Comparison of ENCODE assay signal across 1 cellular context in the genomic region with DNA sequence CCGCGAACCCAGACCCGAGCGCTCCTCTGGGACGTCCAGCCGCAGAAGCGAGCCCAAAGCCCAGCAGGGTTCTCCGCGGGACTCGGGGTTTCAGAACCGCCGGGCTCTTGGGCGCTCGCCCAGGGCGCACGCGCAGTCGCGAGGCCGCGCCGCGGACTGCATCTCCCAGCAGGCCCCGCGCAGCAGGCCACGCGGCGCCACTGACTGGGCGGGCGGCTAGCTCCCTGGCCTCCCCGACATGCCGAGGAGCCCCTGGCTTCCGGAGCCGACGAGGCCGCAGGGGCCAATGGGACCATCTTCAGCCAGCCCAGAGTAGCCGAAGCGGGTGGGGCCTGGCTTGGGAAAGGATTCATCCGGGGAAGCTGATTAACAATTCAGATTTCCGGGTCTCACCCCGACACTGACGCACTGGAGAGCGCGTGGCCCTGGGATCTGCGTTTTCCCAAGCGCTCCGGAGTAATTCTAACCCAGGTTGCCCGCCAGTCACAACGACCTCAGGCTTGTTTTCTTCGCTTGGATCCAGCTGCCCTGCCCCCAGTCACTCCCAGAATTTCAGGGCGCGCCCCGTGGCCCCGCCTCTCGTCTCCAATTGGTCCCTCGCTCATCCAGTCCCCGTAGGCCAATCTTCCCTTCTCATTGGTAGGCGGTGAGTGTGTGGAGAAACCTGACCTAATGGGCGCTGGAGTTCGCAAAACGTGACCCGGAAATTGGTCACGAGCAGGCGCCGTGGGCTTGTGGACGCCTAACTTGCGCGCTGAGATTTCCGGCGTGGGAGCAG.
TF ChIP-seq lines count a peak whose summit lies in the region.

A gene (plus strand): TSS at position 745 of the 778 bp plus-strand sequence. CDS start 328 bp downstream, outside the sequence.

TF ChIP-seq in HepG2, 621 proteins besides CTCF, POLR2A, EP300 and RAD21 (continued from another document and continues in another):
- TF ChIP-seq, protein P1, sequence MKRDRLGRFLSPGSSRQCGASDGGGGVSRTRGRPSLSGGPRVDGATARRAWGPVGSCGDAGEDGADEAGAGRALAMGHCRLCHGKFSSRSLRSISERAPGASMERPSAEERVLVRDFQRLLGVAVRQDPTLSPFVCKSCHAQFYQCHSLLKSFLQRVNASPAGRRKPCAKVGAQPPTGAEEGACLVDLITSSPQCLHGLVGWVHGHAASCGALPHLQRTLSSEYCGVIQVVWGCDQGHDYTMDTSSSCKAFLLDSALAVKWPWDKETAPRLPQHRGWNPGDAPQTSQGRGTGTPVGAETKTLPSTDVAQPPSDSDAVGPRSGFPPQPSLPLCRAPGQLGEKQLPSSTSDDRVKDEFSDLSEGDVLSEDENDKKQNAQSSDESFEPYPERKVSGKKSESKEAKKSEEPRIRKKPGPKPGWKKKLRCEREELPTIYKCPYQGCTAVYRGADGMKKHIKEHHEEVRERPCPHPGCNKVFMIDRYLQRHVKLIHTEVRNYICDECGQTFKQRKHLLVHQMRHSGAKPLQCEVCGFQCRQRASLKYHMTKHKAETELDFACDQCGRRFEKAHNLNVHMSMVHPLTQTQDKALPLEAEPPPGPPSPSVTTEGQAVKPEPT (CRISPR knock-in tag; IDR thresholded peaks at IDR 0.05; ENCODE audit: low read depth) = peak; percentile 40; the same call in 1 of the 2 replicates
- TF ChIP-seq ZNF501 (CRISPR knock-in tag; IDR thresholded peaks at IDR 0.05) = peak; percentile 93
- peak; percentile 11; the same call in 1 of the 2 replicates for TF ChIP-seq ERF (CRISPR knock-in tag; IDR thresholded peaks at IDR 0.05)
- peak; percentile 40 for TF ChIP-seq MIXL1 (CRISPR knock-in tag; IDR thresholded peaks at IDR 0.05)
- TF ChIP-seq ZNF773 (CRISPR knock-in tag; IDR thresholded peaks at IDR 0.05; ENCODE audit: borderline replicate concordance) = 0 out of 2 replicates have a peak, but pooled peaks have one; percentile 66
- peak; percentile 85 for TF ChIP-seq SIN3B (IDR thresholded peaks at IDR 0.05; ENCODE audit: low read length)
- TF ChIP-seq AGO2 (optimal IDR thresholded peaks at IDR 0.05; ENCODE audit: low read depth, low read length) = peak; percentile 86
- no peak for TF ChIP-seq MIER2 (CRISPR knock-in tag; IDR thresholded peaks at IDR 0.05)
- peak; percentile 77 for TF ChIP-seq PHF8 (CRISPR knock-in tag; IDR thresholded peaks at IDR 0.05)
- 0 out of 2 replicates have a peak, but pooled peaks have one; percentile 5 for TF ChIP-seq STAT5B (CRISPR knock-in tag; IDR thresholded peaks at IDR 0.05)
- TF ChIP-seq RBFOX2 (IDR thresholded peaks at IDR 0.05; ENCODE audit: low read depth, low read length) = peak; percentile 98
- TF ChIP-seq, protein P2, sequence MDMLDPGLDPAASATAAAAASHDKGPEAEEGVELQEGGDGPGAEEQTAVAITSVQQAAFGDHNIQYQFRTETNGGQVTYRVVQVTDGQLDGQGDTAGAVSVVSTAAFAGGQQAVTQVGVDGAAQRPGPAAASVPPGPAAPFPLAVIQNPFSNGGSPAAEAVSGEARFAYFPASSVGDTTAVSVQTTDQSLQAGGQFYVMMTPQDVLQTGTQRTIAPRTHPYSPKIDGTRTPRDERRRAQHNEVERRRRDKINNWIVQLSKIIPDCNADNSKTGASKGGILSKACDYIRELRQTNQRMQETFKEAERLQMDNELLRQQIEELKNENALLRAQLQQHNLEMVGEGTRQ (IDR thresholded peaks at IDR 0.05; ENCODE audit: low read depth, low read length) = peak; percentile 83
- TF ChIP-seq, protein P2 (CRISPR knock-in tag; IDR thresholded peaks at IDR 0.05; ENCODE audit: borderline replicate concordance) = peak; percentile 87; the same call in 1 of the 2 replicates
- TF ChIP-seq ZSCAN25 (CRISPR knock-in tag; IDR thresholded peaks at IDR 0.05) = no peak
- no peak for TF ChIP-seq NCOA2 (CRISPR knock-in tag; IDR thresholded peaks at IDR 0.05)
- TF ChIP-seq, protein P3, sequence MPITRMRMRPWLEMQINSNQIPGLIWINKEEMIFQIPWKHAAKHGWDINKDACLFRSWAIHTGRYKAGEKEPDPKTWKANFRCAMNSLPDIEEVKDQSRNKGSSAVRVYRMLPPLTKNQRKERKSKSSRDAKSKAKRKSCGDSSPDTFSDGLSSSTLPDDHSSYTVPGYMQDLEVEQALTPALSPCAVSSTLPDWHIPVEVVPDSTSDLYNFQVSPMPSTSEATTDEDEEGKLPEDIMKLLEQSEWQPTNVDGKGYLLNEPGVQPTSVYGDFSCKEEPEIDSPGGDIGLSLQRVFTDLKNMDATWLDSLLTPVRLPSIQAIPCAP (CRISPR knock-in tag; IDR thresholded peaks at IDR 0.05; ENCODE audit: low read depth) = no peak
- TF ChIP-seq, protein P4, sequence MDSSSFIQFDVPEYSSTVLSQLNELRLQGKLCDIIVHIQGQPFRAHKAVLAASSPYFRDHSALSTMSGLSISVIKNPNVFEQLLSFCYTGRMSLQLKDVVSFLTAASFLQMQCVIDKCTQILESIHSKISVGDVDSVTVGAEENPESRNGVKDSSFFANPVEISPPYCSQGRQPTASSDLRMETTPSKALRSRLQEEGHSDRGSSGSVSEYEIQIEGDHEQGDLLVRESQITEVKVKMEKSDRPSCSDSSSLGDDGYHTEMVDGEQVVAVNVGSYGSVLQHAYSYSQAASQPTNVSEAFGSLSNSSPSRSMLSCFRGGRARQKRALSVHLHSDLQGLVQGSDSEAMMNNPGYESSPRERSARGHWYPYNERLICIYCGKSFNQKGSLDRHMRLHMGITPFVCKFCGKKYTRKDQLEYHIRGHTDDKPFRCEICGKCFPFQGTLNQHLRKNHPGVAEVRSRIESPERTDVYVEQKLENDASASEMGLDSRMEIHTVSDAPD (CRISPR knock-in tag; IDR thresholded peaks at IDR 0.05) = 0 out of 2 replicates have a peak, but pooled peaks have one; percentile 39
- TF ChIP-seq, protein P5, sequence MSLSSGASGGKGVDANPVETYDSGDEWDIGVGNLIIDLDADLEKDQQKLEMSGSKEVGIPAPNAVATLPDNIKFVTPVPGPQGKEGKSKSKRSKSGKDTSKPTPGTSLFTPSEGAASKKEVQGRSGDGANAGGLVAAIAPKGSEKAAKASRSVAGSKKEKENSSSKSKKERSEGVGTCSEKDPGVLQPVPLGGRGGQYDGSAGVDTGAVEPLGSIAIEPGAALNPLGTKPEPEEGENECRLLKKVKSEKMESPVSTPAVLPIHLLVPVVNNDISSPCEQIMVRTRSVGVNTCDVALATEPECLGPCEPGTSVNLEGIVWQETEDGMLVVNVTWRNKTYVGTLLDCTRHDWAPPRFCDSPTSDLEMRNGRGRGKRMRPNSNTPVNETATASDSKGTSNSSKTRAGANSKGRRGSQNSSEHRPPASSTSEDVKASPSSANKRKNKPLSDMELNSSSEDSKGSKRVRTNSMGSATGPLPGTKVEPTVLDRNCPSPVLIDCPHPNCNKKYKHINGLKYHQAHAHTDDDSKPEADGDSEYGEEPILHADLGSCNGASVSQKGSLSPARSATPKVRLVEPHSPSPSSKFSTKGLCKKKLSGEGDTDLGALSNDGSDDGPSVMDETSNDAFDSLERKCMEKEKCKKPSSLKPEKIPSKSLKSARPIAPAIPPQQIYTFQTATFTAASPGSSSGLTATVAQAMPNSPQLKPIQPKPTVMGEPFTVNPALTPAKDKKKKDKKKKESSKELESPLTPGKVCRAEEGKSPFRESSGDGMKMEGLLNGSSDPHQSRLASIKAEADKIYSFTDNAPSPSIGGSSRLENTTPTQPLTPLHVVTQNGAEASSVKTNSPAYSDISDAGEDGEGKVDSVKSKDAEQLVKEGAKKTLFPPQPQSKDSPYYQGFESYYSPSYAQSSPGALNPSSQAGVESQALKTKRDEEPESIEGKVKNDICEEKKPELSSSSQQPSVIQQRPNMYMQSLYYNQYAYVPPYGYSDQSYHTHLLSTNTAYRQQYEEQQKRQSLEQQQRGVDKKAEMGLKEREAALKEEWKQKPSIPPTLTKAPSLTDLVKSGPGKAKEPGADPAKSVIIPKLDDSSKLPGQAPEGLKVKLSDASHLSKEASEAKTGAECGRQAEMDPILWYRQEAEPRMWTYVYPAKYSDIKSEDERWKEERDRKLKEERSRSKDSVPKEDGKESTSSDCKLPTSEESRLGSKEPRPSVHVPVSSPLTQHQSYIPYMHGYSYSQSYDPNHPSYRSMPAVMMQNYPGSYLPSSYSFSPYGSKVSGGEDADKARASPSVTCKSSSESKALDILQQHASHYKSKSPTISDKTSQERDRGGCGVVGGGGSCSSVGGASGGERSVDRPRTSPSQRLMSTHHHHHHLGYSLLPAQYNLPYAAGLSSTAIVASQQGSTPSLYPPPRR (CRISPR knock-in tag; IDR thresholded peaks at IDR 0.05; ENCODE audit: borderline replicate concordance) = peak; percentile 28; the same call in 1 of the 2 replicates
- peak; percentile 12; the same call in 1 of the 2 replicates for TF ChIP-seq SP140L (CRISPR knock-in tag; IDR thresholded peaks at IDR 0.05; ENCODE audit: borderline replicate concordance)
- TF ChIP-seq RFXAP (CRISPR knock-in tag; IDR thresholded peaks at IDR 0.05; ENCODE audit: borderline replicate concordance) = peak; percentile 48; the same call in 1 of the 2 replicates
- TF ChIP-seq NRL (CRISPR knock-in tag; IDR thresholded peaks at IDR 0.05; ENCODE audit: borderline replicate concordance) = peak; percentile 35; the same call in 1 of the 2 replicates
- TF ChIP-seq, protein P6, sequence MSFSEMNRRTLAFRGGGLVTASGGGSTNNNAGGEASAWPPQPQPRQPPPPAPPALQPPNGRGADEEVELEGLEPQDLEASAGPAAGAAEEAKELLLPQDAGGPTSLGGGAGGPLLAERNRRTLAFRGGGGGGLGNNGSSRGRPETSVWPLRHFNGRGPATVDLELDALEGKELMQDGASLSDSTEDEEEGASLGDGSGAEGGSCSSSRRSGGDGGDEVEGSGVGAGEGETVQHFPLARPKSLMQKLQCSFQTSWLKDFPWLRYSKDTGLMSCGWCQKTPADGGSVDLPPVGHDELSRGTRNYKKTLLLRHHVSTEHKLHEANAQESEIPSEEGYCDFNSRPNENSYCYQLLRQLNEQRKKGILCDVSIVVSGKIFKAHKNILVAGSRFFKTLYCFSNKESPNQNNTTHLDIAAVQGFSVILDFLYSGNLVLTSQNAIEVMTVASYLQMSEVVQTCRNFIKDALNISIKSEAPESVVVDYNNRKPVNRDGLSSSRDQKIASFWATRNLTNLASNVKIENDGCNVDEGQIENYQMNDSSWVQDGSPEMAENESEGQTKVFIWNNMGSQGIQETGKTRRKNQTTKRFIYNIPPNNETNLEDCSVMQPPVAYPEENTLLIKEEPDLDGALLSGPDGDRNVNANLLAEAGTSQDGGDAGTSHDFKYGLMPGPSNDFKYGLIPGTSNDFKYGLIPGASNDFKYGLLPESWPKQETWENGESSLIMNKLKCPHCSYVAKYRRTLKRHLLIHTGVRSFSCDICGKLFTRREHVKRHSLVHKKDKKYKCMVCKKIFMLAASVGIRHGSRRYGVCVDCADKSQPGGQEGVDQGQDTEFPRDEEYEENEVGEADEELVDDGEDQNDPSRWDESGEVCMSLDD (CRISPR knock-in tag; IDR thresholded peaks at IDR 0.05; ENCODE audit: borderline replicate concordance) = peak; percentile 84
- peak; percentile 71 for TF ChIP-seq FOXK1 (CRISPR knock-in tag; IDR thresholded peaks at IDR 0.05; ENCODE audit: borderline replicate concordance, low read depth)
- peak; percentile 87 for TF ChIP-seq NFYB (CRISPR knock-in tag; IDR thresholded peaks at IDR 0.05)
- peak; percentile 99 for TF ChIP-seq BHLHE40 (IDR thresholded peaks at IDR 0.05; ENCODE audit: low read length)
- TF ChIP-seq ZNF264 (CRISPR knock-in tag; IDR thresholded peaks at IDR 0.05) = peak; percentile 52
- TF ChIP-seq, protein P7, sequence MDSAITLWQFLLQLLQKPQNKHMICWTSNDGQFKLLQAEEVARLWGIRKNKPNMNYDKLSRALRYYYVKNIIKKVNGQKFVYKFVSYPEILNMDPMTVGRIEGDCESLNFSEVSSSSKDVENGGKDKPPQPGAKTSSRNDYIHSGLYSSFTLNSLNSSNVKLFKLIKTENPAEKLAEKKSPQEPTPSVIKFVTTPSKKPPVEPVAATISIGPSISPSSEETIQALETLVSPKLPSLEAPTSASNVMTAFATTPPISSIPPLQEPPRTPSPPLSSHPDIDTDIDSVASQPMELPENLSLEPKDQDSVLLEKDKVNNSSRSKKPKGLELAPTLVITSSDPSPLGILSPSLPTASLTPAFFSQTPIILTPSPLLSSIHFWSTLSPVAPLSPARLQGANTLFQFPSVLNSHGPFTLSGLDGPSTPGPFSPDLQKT (CRISPR knock-in tag; IDR thresholded peaks at IDR 0.05; ENCODE audit: borderline replicate concordance) = peak; percentile 44; the same call in 1 of the 2 replicates
- peak; percentile 38 for TF ChIP-seq ZMYM4 (CRISPR knock-in tag; IDR thresholded peaks at IDR 0.05)
- no peak; the same call in 1 of the 2 replicates for TF ChIP-seq NFIC (IDR thresholded peaks at IDR 0.05; ENCODE audit: low read length)
- TF ChIP-seq, protein P8, sequence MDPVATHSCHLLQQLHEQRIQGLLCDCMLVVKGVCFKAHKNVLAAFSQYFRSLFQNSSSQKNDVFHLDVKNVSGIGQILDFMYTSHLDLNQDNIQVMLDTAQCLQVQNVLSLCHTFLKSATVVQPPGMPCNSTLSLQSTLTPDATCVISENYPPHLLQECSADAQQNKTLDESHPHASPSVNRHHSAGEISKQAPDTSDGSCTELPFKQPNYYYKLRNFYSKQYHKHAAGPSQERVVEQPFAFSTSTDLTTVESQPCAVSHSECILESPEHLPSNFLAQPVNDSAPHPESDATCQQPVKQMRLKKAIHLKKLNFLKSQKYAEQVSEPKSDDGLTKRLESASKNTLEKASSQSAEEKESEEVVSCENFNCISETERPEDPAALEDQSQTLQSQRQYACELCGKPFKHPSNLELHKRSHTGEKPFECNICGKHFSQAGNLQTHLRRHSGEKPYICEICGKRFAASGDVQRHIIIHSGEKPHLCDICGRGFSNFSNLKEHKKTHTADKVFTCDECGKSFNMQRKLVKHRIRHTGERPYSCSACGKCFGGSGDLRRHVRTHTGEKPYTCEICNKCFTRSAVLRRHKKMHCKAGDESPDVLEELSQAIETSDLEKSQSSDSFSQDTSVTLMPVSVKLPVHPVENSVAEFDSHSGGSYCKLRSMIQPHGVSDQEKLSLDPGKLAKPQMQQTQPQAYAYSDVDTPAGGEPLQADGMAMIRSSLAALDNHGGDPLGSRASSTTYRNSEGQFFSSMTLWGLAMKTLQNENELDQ (CRISPR knock-in tag; IDR thresholded peaks at IDR 0.05; ENCODE audit: borderline replicate concordance) = no peak
- TF ChIP-seq ZNF12 (CRISPR knock-in tag; IDR thresholded peaks at IDR 0.05) = no peak
- TF ChIP-seq, protein P9, sequence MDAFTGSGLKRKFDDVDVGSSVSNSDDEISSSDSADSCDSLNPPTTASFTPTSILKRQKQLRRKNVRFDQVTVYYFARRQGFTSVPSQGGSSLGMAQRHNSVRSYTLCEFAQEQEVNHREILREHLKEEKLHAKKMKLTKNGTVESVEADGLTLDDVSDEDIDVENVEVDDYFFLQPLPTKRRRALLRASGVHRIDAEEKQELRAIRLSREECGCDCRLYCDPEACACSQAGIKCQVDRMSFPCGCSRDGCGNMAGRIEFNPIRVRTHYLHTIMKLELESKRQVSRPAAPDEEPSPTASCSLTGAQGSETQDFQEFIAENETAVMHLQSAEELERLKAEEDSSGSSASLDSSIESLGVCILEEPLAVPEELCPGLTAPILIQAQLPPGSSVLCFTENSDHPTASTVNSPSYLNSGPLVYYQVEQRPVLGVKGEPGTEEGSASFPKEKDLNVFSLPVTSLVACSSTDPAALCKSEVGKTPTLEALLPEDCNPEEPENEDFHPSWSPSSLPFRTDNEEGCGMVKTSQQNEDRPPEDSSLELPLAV (CRISPR knock-in tag; conservative IDR thresholded peaks at IDR 0.05; ENCODE audit: low read depth) = no peak
